1 cellular context compared by ENCODE assay signal in the genomic region with DNA sequence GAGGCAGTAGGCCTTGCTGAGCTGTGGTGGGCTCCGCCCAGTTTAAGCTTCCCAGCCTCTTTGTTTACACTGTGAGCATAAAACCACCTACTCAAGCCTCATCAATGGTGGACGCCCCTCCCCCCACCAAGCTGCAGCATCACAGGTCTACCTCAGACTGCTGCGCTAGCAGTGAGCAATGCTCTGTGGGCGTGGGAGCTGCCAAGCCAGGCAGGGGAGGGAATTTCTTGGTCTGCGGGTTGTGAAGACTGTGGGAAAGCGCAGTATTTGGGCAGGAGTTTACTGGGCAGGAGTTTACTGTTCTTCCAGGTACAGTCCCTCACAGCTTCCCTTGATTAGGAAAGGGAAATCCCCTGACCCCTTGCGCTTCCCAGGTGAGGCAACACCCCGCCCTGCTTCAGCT.
TF ChIP-seq lines count a peak whose summit lies in the region.

No MANE protein-coding gene starts in this region.

TF ChIP-seq in K562, 482 proteins besides CTCF, POLR2A, EP300 and RAD21 (continues in another document):
- no peak for TF ChIP-seq PATZ1 (CRISPR knock-in tag; IDR thresholded peaks at IDR 0.05; ENCODE audit: borderline replicate concordance)
- no peak for TF ChIP-seq KLF1 (tag; IDR thresholded peaks at IDR 0.05)
- TF ChIP-seq LCOR (CRISPR knock-in tag; IDR thresholded peaks at IDR 0.05): no peak
- no peak for TF ChIP-seq ZNF431 (CRISPR knock-in tag; IDR thresholded peaks at IDR 0.05)
- TF ChIP-seq ARID2 (IDR thresholded peaks at IDR 0.05): no peak
- TF ChIP-seq FOXA3 (CRISPR knock-in tag; conservative IDR thresholded peaks at IDR 0.05 in 1 of 2, IDR thresholded peaks at IDR 0.05 in 1 of 2): peak; percentile 89 to 93
- peak in 1 of 2 experiments; percentile 52; a peak in 3 of 4 replicates for TF ChIP-seq NRF1 (conservative IDR thresholded peaks at IDR 0.05 in 1 of 2, IDR thresholded peaks at IDR 0.05 in 1 of 2)
- TF ChIP-seq, protein P1, sequence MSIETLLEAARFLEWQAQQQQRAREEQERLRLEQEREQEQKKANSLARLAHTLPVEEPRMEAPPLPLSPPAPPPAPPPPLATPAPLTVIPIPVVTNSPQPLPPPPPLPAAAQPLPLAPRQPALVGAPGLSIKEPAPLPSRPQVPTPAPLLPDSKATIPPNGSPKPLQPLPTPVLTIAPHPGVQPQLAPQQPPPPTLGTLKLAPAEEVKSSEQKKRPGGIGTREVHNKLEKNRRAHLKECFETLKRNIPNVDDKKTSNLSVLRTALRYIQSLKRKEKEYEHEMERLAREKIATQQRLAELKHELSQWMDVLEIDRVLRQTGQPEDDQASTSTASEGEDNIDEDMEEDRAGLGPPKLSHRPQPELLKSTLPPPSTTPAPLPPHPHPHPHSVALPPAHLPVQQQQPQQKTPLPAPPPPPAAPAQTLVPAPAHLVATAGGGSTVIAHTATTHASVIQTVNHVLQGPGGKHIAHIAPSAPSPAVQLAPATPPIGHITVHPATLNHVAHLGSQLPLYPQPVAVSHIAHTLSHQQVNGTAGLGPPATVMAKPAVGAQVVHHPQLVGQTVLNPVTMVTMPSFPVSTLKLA (conservative IDR thresholded peaks at IDR 0.05): no peak
- TF ChIP-seq BCOR (IDR thresholded peaks at IDR 0.05): no peak
- no peak for TF ChIP-seq IRF9 (tag; IDR thresholded peaks at IDR 0.05)
- no peak for TF ChIP-seq ZBTB8A (IDR thresholded peaks at IDR 0.05; ENCODE audit: partially characterized antibody)
- TF ChIP-seq ARID1B (IDR thresholded peaks at IDR 0.05): peak; percentile 8; the same call in 1 of the 2 replicates
- TF ChIP-seq MEF2D (tag; conservative IDR thresholded peaks at IDR 0.05; ENCODE audit: low read depth): no peak
- TF ChIP-seq, protein P2, sequence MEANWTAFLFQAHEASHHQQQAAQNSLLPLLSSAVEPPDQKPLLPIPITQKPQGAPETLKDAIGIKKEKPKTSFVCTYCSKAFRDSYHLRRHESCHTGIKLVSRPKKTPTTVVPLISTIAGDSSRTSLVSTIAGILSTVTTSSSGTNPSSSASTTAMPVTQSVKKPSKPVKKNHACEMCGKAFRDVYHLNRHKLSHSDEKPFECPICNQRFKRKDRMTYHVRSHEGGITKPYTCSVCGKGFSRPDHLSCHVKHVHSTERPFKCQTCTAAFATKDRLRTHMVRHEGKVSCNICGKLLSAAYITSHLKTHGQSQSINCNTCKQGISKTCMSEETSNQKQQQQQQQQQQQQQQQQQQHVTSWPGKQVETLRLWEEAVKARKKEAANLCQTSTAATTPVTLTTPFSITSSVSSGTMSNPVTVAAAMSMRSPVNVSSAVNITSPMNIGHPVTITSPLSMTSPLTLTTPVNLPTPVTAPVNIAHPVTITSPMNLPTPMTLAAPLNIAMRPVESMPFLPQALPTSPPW (CRISPR knock-in tag; IDR thresholded peaks at IDR 0.05): peak; percentile 45
- no peak for TF ChIP-seq HDAC1 (IDR thresholded peaks at IDR 0.05)
- TF ChIP-seq GATA2 (CRISPR knock-in tag; IDR thresholded peaks at IDR 0.05): no peak
- no peak for TF ChIP-seq NFIC (IDR thresholded peaks at IDR 0.05)
- no peak for TF ChIP-seq COPS2 (conservative IDR thresholded peaks at IDR 0.05)
- no peak for TF ChIP-seq RBM25 (IDR thresholded peaks at IDR 0.05; ENCODE audit: low read depth, low read length, severe bottlenecking)
- no peak for TF ChIP-seq ZNF780A (CRISPR knock-in tag; IDR thresholded peaks at IDR 0.05)
- 0 out of 2 replicates have a peak, but pooled peaks have one; percentile 27 for TF ChIP-seq SMAD4 (CRISPR knock-in tag; conservative IDR thresholded peaks at IDR 0.05)
- TF ChIP-seq ADNP (tag; IDR thresholded peaks at IDR 0.05): no peak
- peak; percentile 91 for TF ChIP-seq CREM (IDR thresholded peaks at IDR 0.05; ENCODE audit: low read depth)
- TF ChIP-seq FOXJ2 (tag; IDR thresholded peaks at IDR 0.05): no peak
- 0 out of 4 replicates have a peak, but pooled peaks have one; percentile 32 to 42 for TF ChIP-seq FOXK2 (conservative IDR thresholded peaks at IDR 0.05 in 1 of 2, IDR thresholded peaks at IDR 0.05 in 1 of 2; ENCODE audit: low read depth in 2 of 2)
- TF ChIP-seq TFAM (CRISPR knock-in tag; conservative IDR thresholded peaks at IDR 0.05): no peak
- TF ChIP-seq CTBP1 (IDR thresholded peaks at IDR 0.05; ENCODE audit: borderline replicate concordance): peak; percentile 67; the same call in 1 of the 2 replicates
- no peak for TF ChIP-seq HINFP (tag; conservative IDR thresholded peaks at IDR 0.05; ENCODE audit: low read depth)
- no peak for TF ChIP-seq HIVEP1 (CRISPR knock-in tag; IDR thresholded peaks at IDR 0.05)
- 0 out of 4 replicates have a peak, but pooled peaks of 1 of the 2 experiments have one; percentile 9 for TF ChIP-seq TBL1XR1 (IDR thresholded peaks at IDR 0.05; ENCODE audit: low read length in 2 of 2)
- TF ChIP-seq, protein P3, sequence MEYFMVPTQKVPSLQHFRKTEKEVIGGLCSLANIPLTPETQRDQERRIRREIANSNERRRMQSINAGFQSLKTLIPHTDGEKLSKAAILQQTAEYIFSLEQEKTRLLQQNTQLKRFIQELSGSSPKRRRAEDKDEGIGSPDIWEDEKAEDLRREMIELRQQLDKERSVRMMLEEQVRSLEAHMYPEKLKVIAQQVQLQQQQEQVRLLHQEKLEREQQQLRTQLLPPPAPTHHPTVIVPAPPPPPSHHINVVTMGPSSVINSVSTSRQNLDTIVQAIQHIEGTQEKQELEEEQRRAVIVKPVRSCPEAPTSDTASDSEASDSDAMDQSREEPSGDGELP (CRISPR knock-in tag; IDR thresholded peaks at IDR 0.05; ENCODE audit: borderline replicate concordance): peak; percentile 41; the same call in 1 of the 2 replicates
- no peak for TF ChIP-seq ZNF174 (CRISPR knock-in tag; IDR thresholded peaks at IDR 0.05)
- TF ChIP-seq SMARCA5 (IDR thresholded peaks at IDR 0.05): no peak
- no peak for TF ChIP-seq ARID4B (CRISPR knock-in tag; IDR thresholded peaks at IDR 0.05)
- TF ChIP-seq, protein P4, sequence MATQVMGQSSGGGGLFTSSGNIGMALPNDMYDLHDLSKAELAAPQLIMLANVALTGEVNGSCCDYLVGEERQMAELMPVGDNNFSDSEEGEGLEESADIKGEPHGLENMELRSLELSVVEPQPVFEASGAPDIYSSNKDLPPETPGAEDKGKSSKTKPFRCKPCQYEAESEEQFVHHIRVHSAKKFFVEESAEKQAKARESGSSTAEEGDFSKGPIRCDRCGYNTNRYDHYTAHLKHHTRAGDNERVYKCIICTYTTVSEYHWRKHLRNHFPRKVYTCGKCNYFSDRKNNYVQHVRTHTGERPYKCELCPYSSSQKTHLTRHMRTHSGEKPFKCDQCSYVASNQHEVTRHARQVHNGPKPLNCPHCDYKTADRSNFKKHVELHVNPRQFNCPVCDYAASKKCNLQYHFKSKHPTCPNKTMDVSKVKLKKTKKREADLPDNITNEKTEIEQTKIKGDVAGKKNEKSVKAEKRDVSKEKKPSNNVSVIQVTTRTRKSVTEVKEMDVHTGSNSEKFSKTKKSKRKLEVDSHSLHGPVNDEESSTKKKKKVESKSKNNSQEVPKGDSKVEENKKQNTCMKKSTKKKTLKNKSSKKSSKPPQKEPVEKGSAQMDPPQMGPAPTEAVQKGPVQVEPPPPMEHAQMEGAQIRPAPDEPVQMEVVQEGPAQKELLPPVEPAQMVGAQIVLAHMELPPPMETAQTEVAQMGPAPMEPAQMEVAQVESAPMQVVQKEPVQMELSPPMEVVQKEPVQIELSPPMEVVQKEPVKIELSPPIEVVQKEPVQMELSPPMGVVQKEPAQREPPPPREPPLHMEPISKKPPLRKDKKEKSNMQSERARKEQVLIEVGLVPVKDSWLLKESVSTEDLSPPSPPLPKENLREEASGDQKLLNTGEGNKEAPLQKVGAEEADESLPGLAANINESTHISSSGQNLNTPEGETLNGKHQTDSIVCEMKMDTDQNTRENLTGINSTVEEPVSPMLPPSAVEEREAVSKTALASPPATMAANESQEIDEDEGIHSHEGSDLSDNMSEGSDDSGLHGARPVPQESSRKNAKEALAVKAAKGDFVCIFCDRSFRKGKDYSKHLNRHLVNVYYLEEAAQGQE (CRISPR knock-in tag; IDR thresholded peaks at IDR 0.05; ENCODE audit: low read depth): no peak
- TF ChIP-seq ZNF436 (CRISPR knock-in tag; IDR thresholded peaks at IDR 0.05): no peak
- TF ChIP-seq ZBTB17 (CRISPR knock-in tag; IDR thresholded peaks at IDR 0.05): no peak
- no peak for TF ChIP-seq RNF219 (CRISPR knock-in tag; IDR thresholded peaks at IDR 0.05)
